10 cellular contexts compared by ENCODE assay signal in the genomic region with DNA sequence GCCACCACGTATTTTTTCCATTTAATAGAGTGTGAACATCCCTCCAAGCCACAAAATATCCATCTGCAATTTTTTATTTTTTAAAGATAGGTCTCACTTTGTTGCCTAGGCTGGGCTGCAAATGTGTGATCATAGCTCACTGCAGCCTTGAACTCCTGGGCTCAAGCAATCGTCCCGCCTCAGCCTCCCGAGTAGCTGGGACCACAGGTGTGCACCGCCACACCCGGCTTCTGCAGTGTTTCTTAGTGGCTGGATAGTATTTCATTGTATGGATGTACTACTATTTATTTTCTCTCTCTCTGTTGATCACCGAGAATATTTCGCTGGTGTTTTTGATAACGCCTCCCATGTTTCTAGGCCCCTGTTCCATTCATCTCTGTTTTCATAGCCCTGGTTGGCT. TPM values are rescaled to one million over a fixed set of nuclear protein-coding genes. Genes with fewer than 3 reads are reported as not detected.
DNase-seq lines count a peak whose midpoint lies in the region; ATAC-seq and TF ChIP-seq lines count a peak whose summit lies in the region.
"Had no signal": no experiment of that assay in that cellular context is flagged by ENCODE, and none has a peak within 500 bp of the region (broad histone marks: within the 10 kb centered on the region; RNA-seq: fewer than 3 reads in every experiment).

No MANE protein-coding gene starts in this region.

- ATAC-seq in heart right ventricle (no peak), upper lobe of left lung (ENCODE audit: low FRiP score in 2 of 2) (no peak), HG02588 (IDR thresholded peaks at IDR 0.05; ENCODE audit: unreplicated experiment) (no peak), HG03135 (IDR thresholded peaks at IDR 0.05; ENCODE audit: unreplicated experiment) (no peak)
- no peak for ATAC-seq in naive thymus-derived CD4-positive, alpha-beta T cell

- H3K27ac Mint-ChIP-seq in naive thymus-derived CD4-positive, alpha-beta T cell = peak overlapping the region in 6 of 9 donors; percentile 81 to 98 (median 89)
- H3K27ac Mint-ChIP-seq: T-helper 2 cell treated with Interferon-gamma antibody and Interleukin-4, amounts not matched to agents 5 μg/mL and 100 μg/mL, for 36 hours had no signal

- TF ChIP-seq CTCF in heart right ventricle (IDR thresholded peaks at IDR 0.05) (no peak), colonic mucosa (IDR thresholded peaks at IDR 0.05) (no peak), upper lobe of left lung (IDR thresholded peaks at IDR 0.05) (no peak)

- peak overlapping the region in 7 of 10 donors; percentile 61 to 91 (median 82) for H3K27ac ChIP-seq in heart right ventricle
- peak overlapping the region; percentile 92 for H3K27ac ChIP-seq in colonic mucosa
- H3K27ac ChIP-seq in naive thymus-derived CD4-positive, alpha-beta T cell (ENCODE audit: low read depth, low read length) = peak overlapping the region; percentile 62
- H3K27ac ChIP-seq in upper lobe of left lung = peak overlapping the region; percentile 69 to 83 (median 74)

- no peaks in the 10 kb centered on the region for H3K27me3 ChIP-seq in heart right ventricle
- H3K27me3 ChIP-seq in colonic mucosa = no peaks in the 10 kb centered on the region
- H3K27me3 ChIP-seq in naive thymus-derived CD4-positive, alpha-beta T cell (ENCODE audit: control insufficient read depth in 2 of 2, insufficient read depth in 2 of 2, low read length in 2 of 2) = no peaks in the 10 kb centered on the region
- H3K27me3 ChIP-seq in upper lobe of left lung = no peaks in the 10 kb centered on the region

- H3K9ac ChIP-seq in colonic mucosa (ENCODE audit: low read depth in 2 of 2, low read length in 2 of 2) = peak overlapping the region in 1 of 2 donors; percentile 94

- 77 to 80% methylated on average over 9 of the region's 9 CpGs for WGBS in heart right ventricle, 2 donors
- 90 to 95% methylated on average over 8 of the region's 9 CpGs for WGBS in upper lobe of left lung, 2 donors

- H3K36me3 ChIP-seq in heart right ventricle (no peaks in the 10 kb centered on the region), colonic mucosa (no peaks in the 10 kb centered on the region), upper lobe of left lung (no peaks in the 10 kb centered on the region)
- no peaks in the 10 kb centered on the region for H3K36me3 ChIP-seq in naive thymus-derived CD4-positive, alpha-beta T cell (ENCODE audit: control insufficient read depth in 2 of 3, insufficient read depth in 3 of 3, low read length in 3 of 3)

- no peak for TF ChIP-seq POLR2A in upper lobe of left lung (IDR thresholded peaks at IDR 0.05)

- POLR2A ChIA-PET in naive thymus-derived CD4-positive, alpha-beta T cell (lab: Charles Lee) = interaction anchor here (0.8 to 9.7 kb wide), 6 partner anchors 7 to 27 kb away, joined by 3 to 150 read pairs (median 6); partner anchors contain the start of gene MLXIP

- no peak overlapping the region for H3K4me3 ChIP-seq in heart right ventricle
- no peak overlapping the region for H3K4me3 ChIP-seq in colonic mucosa
- H3K4me3 ChIP-seq in naive thymus-derived CD4-positive, alpha-beta T cell (ENCODE audit: low read length) = no peak overlapping the region
- no peak overlapping the region for H3K4me3 ChIP-seq in upper lobe of left lung

- no peaks in the 10 kb centered on the region for H3K9me3 ChIP-seq in heart right ventricle
- H3K9me3 ChIP-seq in colonic mucosa = no peaks in the 10 kb centered on the region
- no peaks in the 10 kb centered on the region for H3K9me3 ChIP-seq in naive thymus-derived CD4-positive, alpha-beta T cell (ENCODE audit: control insufficient read depth in 2 of 3, low read length in 3 of 3)
- no peaks in the 10 kb centered on the region for H3K9me3 ChIP-seq in upper lobe of left lung

- no peaks in the 10 kb centered on the region for H3K27me3 Mint-ChIP-seq in naive thymus-derived CD4-positive, alpha-beta T cell

- H3K9me3 Mint-ChIP-seq in naive thymus-derived CD4-positive, alpha-beta T cell = no peaks in the 10 kb centered on the region
- H3K9me3 Mint-ChIP-seq: T-helper 2 cell treated with Interferon-gamma antibody and Interleukin-4, amounts not matched to agents 5 μg/mL and 100 μg/mL, for 36 hours had no signal

- DNase-seq in heart right ventricle = no peak
- no peak for DNase-seq in cardiac septum (ENCODE audit: low spot score)
- DNase-seq in colonic mucosa = no peak
- DNase-seq in naive thymus-derived CD4-positive, alpha-beta T cell = no peak
- no peak for DNase-seq in upper lobe of left lung
- DNase-seq in iPS-NIHi7 (ENCODE audit: extremely low spot score) = no peak
- DNase-seq: NCI-H1694 treated with DMSO at 0.1 percent for 48 hours had no signal

- peaks cover 42 to 58% (median 50%) of the 10 kb centered on the region in 7 donors for H3K4me1 Mint-ChIP-seq in naive thymus-derived CD4-positive, alpha-beta T cell

- H3K4me1 ChIP-seq in heart right ventricle (peaks cover 27 to 91% (median 75%) of the 10 kb centered on the region in 9 donors), colonic mucosa (peaks cover 14% of the 10 kb centered on the region), upper lobe of left lung (peaks cover 48 to 70% (median 62%) of the 10 kb centered on the region in 4 donors)
- peaks cover 24 to 83% of the 10 kb centered on the region in 2 donors for H3K4me1 ChIP-seq in naive thymus-derived CD4-positive, alpha-beta T cell (ENCODE audit: control insufficient read depth in 2 of 2, insufficient read depth in 2 of 2, low read length in 2 of 2)

- intact Hi-C loops in heart right ventricle (cut with DNase I) (loop anchor here in 1 of 10 donors (2.0 kb wide), 1 partner anchor 15 kb away; no protein-coding TSS in a partner anchor), cardiac septum (cut with DNase I) (no loop called here), colonic mucosa (cut with DNase I) (no loop called here)
- intact Hi-C loops in naive thymus-derived CD4-positive, alpha-beta T cell (cut with micrococcal nuclease) = no loop called here

- H3K36me3 Mint-ChIP-seq in naive thymus-derived CD4-positive, alpha-beta T cell = peaks cover 0 to 5% (median 0%) of the 10 kb centered on the region in 5 donors

- CTCF ChIA-PET in naive thymus-derived CD4-positive, alpha-beta T cell (lab: Charles Lee) = interaction anchor here (0.6 to 1.2 kb wide), 5 partner anchors 8 to 70 kb away, joined by 3 to 4 read pairs (median 3); no protein-coding TSS in a partner anchor

- no peak for TF ChIP-seq EP300 in upper lobe of left lung (IDR thresholded peaks at IDR 0.05)

- H3K4me3 Mint-ChIP-seq in naive thymus-derived CD4-positive, alpha-beta T cell = peak overlapping the region in 5 of 10 donors; percentile 6 to 76 (median 40)
- H3K4me3 Mint-ChIP-seq: T-helper 2 cell treated with Interferon-gamma antibody and Interleukin-4, amounts not matched to agents 5 μg/mL and 100 μg/mL, for 36 hours had no signal

RNA-seq across cellular contexts. Expression of gene MLXIP, which starts 17.5 kb away (rescaled TPM):
- total RNA-seq in heart right ventricle (10 to 100 TPM; 17.3 to 37.9 (median 20.9) TPM), cardiac septum (24.7 TPM), colonic mucosa (100 to 1,000 TPM; 158 to 201 TPM), upper lobe of left lung (100 to 1,000 TPM in 1 of 6 donors, 10 to 100 TPM in 5; 30.4 to 167 (median 55.0) TPM)
- 10 to 100 TPM; 11.5 to 26.6 TPM for polyA plus RNA-seq in heart right ventricle
- total RNA-seq in naive thymus-derived CD4-positive, alpha-beta T cell = 100 to 1,000 TPM in 4 of 5 experiments, 10 to 100 TPM in 1; 57.0 to 123 (median 115) TPM
- polyA plus RNA-seq in naive thymus-derived CD4-positive, alpha-beta T cell = 10 to 100 TPM; 17.4 to 29.8 TPM
